In genomic region chr6:165453395-165453794, GRCh38 we compare ENCODE assay signal across 19 cellular contexts.
DNase-seq lines count a peak whose midpoint lies in the region; ATAC-seq and TF ChIP-seq lines count a peak whose summit lies in the region.
"Had no signal": no experiment of that assay in that cellular context is flagged by ENCODE, and none has a peak within 500 bp of the region (broad histone marks: within the 10 kb centered on the region; RNA-seq: fewer than 3 reads in every experiment).

No MANE protein-coding gene starts in this region.

- H3K27ac ChIP-seq in left lung (no peak overlapping the region), upper lobe of right lung (no peak overlapping the region), gastrocnemius medialis (no peak overlapping the region)
- H3K27ac ChIP-seq: 22Rv1; A549; BLaER1 treated with 17β-estradiol and CSF1 and Interleukin-3, amounts not matched to agents 10 nM and 100 nM; C4-2B had no signal

- no peaks in the 10 kb centered on the region for H3K4me1 ChIP-seq in left lung
- H3K4me1 ChIP-seq in upper lobe of right lung: no peaks in the 10 kb centered on the region
- no peaks in the 10 kb centered on the region for H3K4me1 ChIP-seq in gastrocnemius medialis
- H3K4me1 ChIP-seq: A549; BLaER1 treated with 17β-estradiol and CSF1 and Interleukin-3, amounts not matched to agents 10 nM and 100 nM; Caco-2 had no signal

- H3K4me3 Mint-ChIP-seq in neural crest cell: no peak overlapping the region
- no peak overlapping the region for H3K4me3 Mint-ChIP-seq in stimulated activated memory B cell treated with anti-CD40 and anti-IgM and Interleukin-4, amounts not matched to agents 10 μg/mL and 1 μg/mL and 100 μg/mL, for 72 hours
- H3K4me3 Mint-ChIP-seq: B cell; CD4-positive, alpha-beta T cell; CD8-positive, alpha-beta T cell had no signal

- no peaks in the 10 kb centered on the region for H3K27me3 ChIP-seq in left lung
- H3K27me3 ChIP-seq in upper lobe of right lung: no peaks in the 10 kb centered on the region
- H3K27me3 ChIP-seq in gastrocnemius medialis: no peaks in the 10 kb centered on the region
- H3K27me3 ChIP-seq: BLaER1 treated with 17β-estradiol and CSF1 and Interleukin-3, amounts not matched to agents 10 nM and 100 nM had no signal

- TF ChIP-seq CTCF in left lung (IDR thresholded peaks at IDR 0.05) (no peak), neural crest cell (conservative IDR thresholded peaks at IDR 0.05) (no peak), upper lobe of right lung (IDR thresholded peaks at IDR 0.05) (no peak), gastrocnemius medialis (IDR thresholded peaks at IDR 0.05 in 4 of 5, conservative IDR thresholded peaks at IDR 0.05 in 1 of 5) (no peak)

- peak in 1 of 2 donors; percentile 37 for DNase-seq in left lung
- no peak for DNase-seq in neural crest cell (ENCODE audit: low read depth, low spot score)
- no peak for DNase-seq in upper lobe of right lung
- DNase-seq in T-helper 2 cell: no peak
- no peak for DNase-seq in gastrocnemius medialis
- no peak for DNase-seq in foreskin melanocyte
- DNase-seq: AML-193; Caco-2; Calu3; CD4-positive, alpha-beta T cell; CD8-positive, alpha-beta T cell; DMS79 treated with DMSO at 0.1 percent for 48 hours; GF-D8 had no signal

- peak overlapping the region; percentile 3 for H3K27ac Mint-ChIP-seq in neural crest cell (ENCODE audit: unreplicated experiment)
- H3K27ac Mint-ChIP-seq in stimulated activated memory B cell treated with anti-CD40 and anti-IgM and Interleukin-4, amounts not matched to agents 10 μg/mL and 1 μg/mL and 100 μg/mL, for 72 hours: no peak overlapping the region
- H3K27ac Mint-ChIP-seq: B cell; CD4-positive, alpha-beta T cell; CD8-positive, alpha-beta T cell had no signal

- intact Hi-C loops in left lung (cut with DNase I) (no loop called here), upper lobe of right lung (cut with DNase I) (no loop called here), gastrocnemius medialis (cut with DNase I; ENCODE audit: low total_unique reads) (no loop called here)

- H3K4me3 ChIP-seq in left lung (no peak overlapping the region), upper lobe of right lung (no peak overlapping the region), gastrocnemius medialis (no peak overlapping the region)
- H3K4me3 ChIP-seq: A549; BLaER1 treated with 17β-estradiol and CSF1 and Interleukin-3, amounts not matched to agents 10 nM and 100 nM had no signal

- peaks cover 20% of the 10 kb centered on the region for H3K4me1 Mint-ChIP-seq in neural crest cell
- no peaks in the 10 kb centered on the region for H3K4me1 Mint-ChIP-seq in stimulated activated memory B cell treated with anti-CD40 and anti-IgM and Interleukin-4, amounts not matched to agents 10 μg/mL and 1 μg/mL and 100 μg/mL, for 72 hours
- H3K4me1 Mint-ChIP-seq: B cell had no signal

- no peaks in the 10 kb centered on the region for H3K9me3 Mint-ChIP-seq in neural crest cell
- no peaks in the 10 kb centered on the region for H3K9me3 Mint-ChIP-seq in stimulated activated memory B cell treated with anti-CD40 and anti-IgM and Interleukin-4, amounts not matched to agents 10 μg/mL and 1 μg/mL and 100 μg/mL, for 72 hours
- H3K9me3 Mint-ChIP-seq: CD4-positive, alpha-beta T cell; CD8-positive, alpha-beta T cell had no signal

- TF ChIP-seq POLR2A in gastrocnemius medialis (IDR thresholded peaks at IDR 0.05): no peak

- H3K9me3 ChIP-seq in left lung: no peaks in the 10 kb centered on the region
- no peaks in the 10 kb centered on the region for H3K9me3 ChIP-seq in upper lobe of right lung
- no peaks in the 10 kb centered on the region for H3K9me3 ChIP-seq in gastrocnemius medialis
- H3K9me3 ChIP-seq: A549; BLaER1 treated with 17β-estradiol and CSF1 and Interleukin-3, amounts not matched to agents 10 nM and 100 nM; Caco-2 had no signal

- ATAC-seq in left lung (peak; percentile 89), upper lobe of right lung (peak; percentile 65), gastrocnemius medialis (no peak)
- ATAC-seq in stimulated activated memory B cell treated with anti-CD40 and anti-IgM and Interleukin-4, amounts not matched to agents 10 μg/mL and 1 μg/mL and 100 μg/mL, for 72 hours: peak; percentile 34
- ATAC-seq: A549; CD8-positive, alpha-beta T cell had no signal

- in situ Hi-C loops in gastrocnemius medialis (cut with MboI; ENCODE audit: low sequenced_read_pairs in 4 of 4): no loop called here

- H3K36me3 ChIP-seq in left lung (no peaks in the 10 kb centered on the region), upper lobe of right lung (no peaks in the 10 kb centered on the region), gastrocnemius medialis (no peaks in the 10 kb centered on the region)
- H3K36me3 ChIP-seq: BLaER1 treated with 17β-estradiol and CSF1 and Interleukin-3, amounts not matched to agents 10 nM and 100 nM had no signal

- H3K27me3 Mint-ChIP-seq in neural crest cell (ENCODE audit: low read depth): no peaks in the 10 kb centered on the region
- H3K27me3 Mint-ChIP-seq in stimulated activated memory B cell treated with anti-CD40 and anti-IgM and Interleukin-4, amounts not matched to agents 10 μg/mL and 1 μg/mL and 100 μg/mL, for 72 hours: no peaks in the 10 kb centered on the region
- H3K27me3 Mint-ChIP-seq: B cell; CD4-positive, alpha-beta T cell had no signal

- peaks cover 4% of the 10 kb centered on the region for H3K36me3 Mint-ChIP-seq in neural crest cell (ENCODE audit: low read depth)
- H3K36me3 Mint-ChIP-seq in stimulated activated memory B cell treated with anti-CD40 and anti-IgM and Interleukin-4, amounts not matched to agents 10 μg/mL and 1 μg/mL and 100 μg/mL, for 72 hours: no peaks in the 10 kb centered on the region
- H3K36me3 Mint-ChIP-seq: CD8-positive, alpha-beta T cell had no signal

Comparison
In these comparisons a context has a peak if more than half of its experiments do, and no peak if none do; other contexts are left out.
1. ATAC-seq: peak in left lung (single experiment), stimulated activated memory B cell treated with anti-CD40 and anti-IgM and Interleukin-4, amounts not matched to agents 10 μg/mL and 1 μg/mL and 100 μg/mL, for 72 hours (single experiment) and upper lobe of right lung (single experiment); none in gastrocnemius medialis (0 of 2).